17 cellular contexts compared by ENCODE assay signal in the genomic region with DNA sequence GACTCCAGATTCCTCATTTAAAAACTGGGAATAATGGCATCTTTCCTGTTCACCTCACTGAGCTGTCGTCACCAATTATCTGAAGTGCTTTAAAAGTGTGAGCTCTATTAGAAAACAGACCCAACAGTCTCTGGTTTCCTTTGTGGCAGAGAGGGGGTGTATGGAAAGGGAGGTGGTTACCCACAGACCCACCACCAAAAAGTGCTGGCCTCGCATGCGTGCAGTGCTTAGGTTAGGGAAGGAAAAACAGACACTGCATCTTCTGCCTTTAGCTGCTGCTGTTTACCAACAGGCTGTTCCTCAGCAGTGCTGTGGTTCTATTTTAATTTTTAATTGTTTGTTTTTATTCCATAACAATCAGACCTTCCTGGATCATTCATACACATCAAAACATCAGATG.
A peak's percentile ranks its signal among the peaks of the same experiment; 100 is the strongest.
DNase-seq lines count a peak whose midpoint lies in the region; ATAC-seq and TF ChIP-seq lines count a peak whose summit lies in the region.
"Had no signal": no experiment of that assay in that cellular context is flagged by ENCODE, and none has a peak within 500 bp of the region (broad histone marks: within the 10 kb centered on the region; RNA-seq: fewer than 3 reads in every experiment).

No MANE protein-coding gene starts in this region.

- peaks cover 4% of the 10 kb centered on the region for H3K4me1 ChIP-seq in left ventricle myocardium inferior

- H3K9me3 Mint-ChIP-seq in activated CD4-positive, alpha-beta T cell treated with anti-CD3 and anti-CD28 coated beads, Interleukin-2, amount 10 ng/mL, durations not matched to agents 24 days and 14 days: no peaks in the 10 kb centered on the region
- no peaks in the 10 kb centered on the region for H3K9me3 Mint-ChIP-seq in activated naive CD4-positive, alpha-beta T cell treated with anti-CD3 and anti-CD28 coated beads, Interleukin-2, amount 10 ng/mL, durations not matched to agents 7 days and 5 days
- no peaks in the 10 kb centered on the region for H3K9me3 Mint-ChIP-seq in stimulated activated effector memory CD8-positive, alpha-beta T cell treated with anti-CD3 and anti-CD28 coated beads, Interleukin-12 subunit alpha, Interleukin-12 subunit beta, amount 100 ng/mL, for 72 hours
- H3K9me3 Mint-ChIP-seq: CD4-positive, alpha-beta T cell had no signal

- H3K4me3 Mint-ChIP-seq in activated CD4-positive, alpha-beta T cell treated with anti-CD3 and anti-CD28 coated beads, Interleukin-2, amount 10 ng/mL, durations not matched to agents 24 days and 14 days: no peak overlapping the region
- H3K4me3 Mint-ChIP-seq in activated naive CD4-positive, alpha-beta T cell treated with anti-CD3 and anti-CD28 coated beads, Interleukin-2, amount 10 ng/mL, durations not matched to agents 7 days and 5 days: no peak overlapping the region
- no peak overlapping the region for H3K4me3 Mint-ChIP-seq in stimulated activated effector memory CD8-positive, alpha-beta T cell treated with anti-CD3 and anti-CD28 coated beads, Interleukin-12 subunit alpha, Interleukin-12 subunit beta, amount 100 ng/mL, for 72 hours
- H3K4me3 Mint-ChIP-seq: CD4-positive, alpha-beta T cell had no signal

- DNase-seq in activated T-cell treated with anti-CD3 and anti-CD28 coated beads for 48 hours (ENCODE audit: low read depth) (peak; percentile 20), left ventricle myocardium inferior (no peak)
- no peak for DNase-seq in activated T-cell treated with anti-CD3 and anti-CD28 coated beads, Interleukin-2, amount 50 U/mL, for 1 hour
- DNase-seq in activated CD4-positive, alpha-beta T cell treated with anti-CD3 and anti-CD28 coated beads, Interleukin-2, amount 10 ng/mL, durations not matched to agents 24 days and 14 days: peak; percentile 73
- peak; percentile 23 for DNase-seq in activated naive CD4-positive, alpha-beta T cell treated with anti-CD3 and anti-CD28 coated beads, Interleukin-2, amount 10 ng/mL, durations not matched to agents 7 days and 5 days
- DNase-seq in stimulated activated effector memory CD8-positive, alpha-beta T cell treated with anti-CD3 and anti-CD28 coated beads, Interleukin-12 subunit alpha, Interleukin-12 subunit beta, amount 100 ng/mL, for 72 hours (ENCODE audit: low spot score in 2 of 2): peak; percentile 26 to 73
- DNase-seq: amniotic stem cell, DMS79 treated with DMSO at 0.1 percent for 48 hours, heart left ventricle, NCI-H187 treated with DMSO at 0.1 percent for 48 hours, NCI-H510A treated with DMSO at 0.1 percent for 48 hours, pancreas had no signal

- H3K27me3 Mint-ChIP-seq in activated CD4-positive, alpha-beta T cell treated with anti-CD3 and anti-CD28 coated beads, Interleukin-2, amount 10 ng/mL, durations not matched to agents 24 days and 14 days: peaks cover 9% of the 10 kb centered on the region
- H3K27me3 Mint-ChIP-seq in activated naive CD4-positive, alpha-beta T cell treated with anti-CD3 and anti-CD28 coated beads, Interleukin-2, amount 10 ng/mL, durations not matched to agents 7 days and 5 days: peaks cover 4% of the 10 kb centered on the region

- ATAC-seq in stimulated activated effector memory CD8-positive, alpha-beta T cell treated with anti-CD3 and anti-CD28 coated beads, Interleukin-12 subunit alpha, Interleukin-12 subunit beta, amount 100 ng/mL, for 72 hours: peak; percentile 51
- ATAC-seq in GM19463 (IDR thresholded peaks at IDR 0.05; ENCODE audit: unreplicated experiment) (no peak), HG03139 (IDR thresholded peaks at IDR 0.05; ENCODE audit: unreplicated experiment) (no peak)
- ATAC-seq: heart left ventricle, Panc1, pancreas had no signal

- no peak for TF ChIP-seq CTCF in left ventricle myocardium inferior (IDR thresholded peaks at IDR 0.05; ENCODE audit: borderline replicate concordance)

- intact Hi-C loops in activated CD4-positive, alpha-beta T cell treated with anti-CD3 and anti-CD28 coated beads, Interleukin-2, amount 10 ng/mL, durations not matched to agents 24 days and 14 days (cut with micrococcal nuclease): loop anchor here (2.0 to 10.0 kb wide), 2 partner anchors 96 to 420 kb away; no protein-coding TSS in a partner anchor
- intact Hi-C loops in left ventricle myocardium inferior (cut with micrococcal nuclease): loop anchor here (10.0 kb wide), 1 partner anchor 1220 kb away; no protein-coding TSS in a partner anchor

- no peaks in the 10 kb centered on the region for H3K36me3 Mint-ChIP-seq in activated CD4-positive, alpha-beta T cell treated with anti-CD3 and anti-CD28 coated beads, Interleukin-2, amount 10 ng/mL, durations not matched to agents 24 days and 14 days (ENCODE audit: low read depth)
- no peaks in the 10 kb centered on the region for H3K36me3 Mint-ChIP-seq in activated naive CD4-positive, alpha-beta T cell treated with anti-CD3 and anti-CD28 coated beads, Interleukin-2, amount 10 ng/mL, durations not matched to agents 7 days and 5 days
- no peaks in the 10 kb centered on the region for H3K36me3 Mint-ChIP-seq in stimulated activated effector memory CD8-positive, alpha-beta T cell treated with anti-CD3 and anti-CD28 coated beads, Interleukin-12 subunit alpha, Interleukin-12 subunit beta, amount 100 ng/mL, for 72 hours

- no peak overlapping the region for H3K27ac Mint-ChIP-seq in activated CD4-positive, alpha-beta T cell treated with anti-CD3 and anti-CD28 coated beads, Interleukin-2, amount 10 ng/mL, durations not matched to agents 24 days and 14 days
- H3K27ac Mint-ChIP-seq in activated naive CD4-positive, alpha-beta T cell treated with anti-CD3 and anti-CD28 coated beads, Interleukin-2, amount 10 ng/mL, durations not matched to agents 7 days and 5 days: no peak overlapping the region
- H3K27ac Mint-ChIP-seq in stimulated activated effector memory CD8-positive, alpha-beta T cell treated with anti-CD3 and anti-CD28 coated beads, Interleukin-12 subunit alpha, Interleukin-12 subunit beta, amount 100 ng/mL, for 72 hours: no peak overlapping the region
- H3K27ac Mint-ChIP-seq: CD4-positive, alpha-beta T cell had no signal

- CTCF ChIA-PET in activated naive CD4-positive, alpha-beta T cell treated with anti-CD3 and anti-CD28 coated beads, Interleukin-2, amount 10 ng/mL, durations not matched to agents 7 days and 5 days (lab: Charles Lee): interaction anchor here (0.8 to 7.3 kb wide), 3 partner anchors 9 to 178 kb away, joined by 3 to 87 read pairs (median 3); no protein-coding TSS in a partner anchor

- no peak overlapping the region for H3K27ac ChIP-seq in left ventricle myocardium inferior (replicated peaks)
- H3K27ac ChIP-seq: heart left ventricle, pancreas, SK-N-MC had no signal

- H3K4me3 ChIP-seq in left ventricle myocardium inferior: no peak overlapping the region
- H3K4me3 ChIP-seq: heart left ventricle, pancreas, SK-N-MC had no signal

- H3K9me3 ChIP-seq in left ventricle myocardium inferior (replicated peaks): no peaks in the 10 kb centered on the region
- H3K9me3 ChIP-seq: pancreas had no signal

- peaks cover under 1% of the 10 kb centered on the region for H3K4me1 Mint-ChIP-seq in activated CD4-positive, alpha-beta T cell treated with anti-CD3 and anti-CD28 coated beads, Interleukin-2, amount 10 ng/mL, durations not matched to agents 24 days and 14 days
- peaks cover under 1% of the 10 kb centered on the region for H3K4me1 Mint-ChIP-seq in activated naive CD4-positive, alpha-beta T cell treated with anti-CD3 and anti-CD28 coated beads, Interleukin-2, amount 10 ng/mL, durations not matched to agents 7 days and 5 days
- H3K4me1 Mint-ChIP-seq in stimulated activated effector memory CD8-positive, alpha-beta T cell treated with anti-CD3 and anti-CD28 coated beads, Interleukin-12 subunit alpha, Interleukin-12 subunit beta, amount 100 ng/mL, for 72 hours: no peaks in the 10 kb centered on the region

- H3K27me3 ChIP-seq in left ventricle myocardium inferior (ENCODE audit: low read depth): no peaks in the 10 kb centered on the region
- H3K27me3 ChIP-seq: heart left ventricle, pancreas had no signal

- H3K36me3 ChIP-seq in left ventricle myocardium inferior: no peaks in the 10 kb centered on the region
- H3K36me3 ChIP-seq: heart left ventricle, pancreas had no signal

Comparison
In these comparisons a context has a peak if more than half of its experiments do, and no peak if none do; other contexts are left out.
1. DNase-seq: peak in activated T-cell treated with anti-CD3 and anti-CD28 coated beads for 48 hours (single experiment), activated CD4-positive, alpha-beta T cell treated with anti-CD3 and anti-CD28 coated beads, Interleukin-2, amount 10 ng/mL, durations not matched to agents 24 days and 14 days (single experiment), activated naive CD4-positive, alpha-beta T cell treated with anti-CD3 and anti-CD28 coated beads, Interleukin-2, amount 10 ng/mL, durations not matched to agents 7 days and 5 days (single experiment) and stimulated activated effector memory CD8-positive, alpha-beta T cell treated with anti-CD3 and anti-CD28 coated beads, Interleukin-12 subunit alpha, Interleukin-12 subunit beta, amount 100 ng/mL, for 72 hours (2 of 2); none in activated T-cell treated with anti-CD3 and anti-CD28 coated beads, Interleukin-2, amount 50 U/mL, for 1 hour (single experiment) and left ventricle myocardium inferior (single experiment).